ENCODE assay signal across 1 cellular context in the genomic region with DNA sequence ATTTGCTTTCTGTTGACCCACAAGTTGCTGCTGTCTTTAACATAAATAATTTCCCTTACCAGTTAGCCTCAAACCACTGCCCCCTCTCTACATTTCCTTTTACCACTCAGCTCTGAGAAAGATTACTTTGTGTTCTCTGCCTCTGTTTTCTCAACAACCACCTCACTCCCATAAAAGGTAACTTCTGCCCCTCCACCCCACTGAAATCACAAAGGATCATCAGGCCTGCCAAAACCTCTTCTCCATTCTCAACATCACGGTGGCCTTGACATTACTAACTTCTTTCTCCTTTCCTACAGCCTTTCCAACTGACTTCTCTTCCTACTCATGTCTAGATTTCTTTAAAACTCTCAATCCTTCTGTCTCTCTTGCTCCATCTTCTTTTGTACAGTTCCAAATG.
TF ChIP-seq lines count a peak whose summit lies in the region.

No MANE protein-coding gene starts in this region.

TF ChIP-seq in H1, 55 proteins besides CTCF, POLR2A, EP300 and RAD21:
- peak; percentile 53; the same call in 1 of the 2 replicates for TF ChIP-seq SRF (IDR thresholded peaks at IDR 0.05; ENCODE audit: low read depth, low read length)
- no peak for TF ChIP-seq EGR1 (IDR thresholded peaks at IDR 0.05; ENCODE audit: borderline replicate concordance, low read depth, low read length)
- TF ChIP-seq YY1 (IDR thresholded peaks at IDR 0.05; ENCODE audit: low read depth, low read length) = no peak
